In the genomic region with DNA sequence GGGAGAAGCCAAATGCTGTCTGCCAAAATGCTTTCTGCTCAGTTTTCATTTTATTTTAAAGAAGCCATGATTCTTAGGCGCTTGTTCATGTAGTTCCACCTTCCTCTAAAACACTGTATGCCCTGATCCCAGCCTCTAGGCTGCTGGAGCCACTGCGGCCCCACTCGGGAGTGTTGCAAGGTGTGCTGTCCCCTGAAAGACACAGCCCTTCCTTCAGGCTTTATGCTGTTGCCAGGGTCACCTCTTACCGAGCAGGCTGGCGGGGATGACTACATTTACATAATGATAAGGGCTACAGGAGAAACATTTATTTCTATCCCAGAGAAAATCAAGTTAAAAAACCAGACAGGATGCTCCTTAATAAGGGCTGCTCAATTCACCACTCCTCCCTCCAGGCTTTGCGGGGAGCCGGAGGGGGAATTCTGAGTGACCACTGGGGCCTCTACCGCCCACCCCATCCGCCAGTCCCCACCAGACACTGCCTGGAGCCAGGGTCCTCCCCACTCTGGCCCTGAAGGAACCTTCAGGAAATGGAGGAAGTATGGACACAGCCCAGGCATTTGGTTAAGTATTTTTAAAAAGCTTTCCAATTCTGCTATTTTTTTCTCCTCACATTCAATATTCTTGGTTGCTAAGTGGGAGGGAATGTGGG, we compare ENCODE assay signal across 16 cellular contexts.
DNase-seq lines count a peak whose midpoint lies in the region; ATAC-seq and TF ChIP-seq lines count a peak whose summit lies in the region.
"Had no signal": no experiment of that assay in that cellular context is flagged by ENCODE, and none has a peak within 500 bp of the region (broad histone marks: within the 10 kb centered on the region; RNA-seq: fewer than 3 reads in every experiment).

No MANE protein-coding gene starts in this region.

- DNase-seq in H7 (peak; percentile 61), right cardiac atrium (no peak), pulmonary artery endothelial cell (ENCODE audit: low read depth, low spot score) (peak; percentile 30), LoVo (ENCODE audit: low spot score) (no peak)
- DNase-seq in activated CD4-positive, alpha-beta T cell treated with anti-CD3 and anti-CD28 coated beads for 4 hours, result no peak
- DNase-seq: activated CD4-positive, alpha-beta T cell treated with anti-CD3 and anti-CD28 coated beads for 48 hours; activated naive CD4-positive, alpha-beta T cell treated with anti-CD3 and anti-CD28 coated beads, Interleukin-2, amount 50 U/mL, for 16 hours; body of pancreas; CD4-positive, alpha-beta memory T cell; effector memory CD8-positive, alpha-beta T cell; naive B cell; NCI-H1694; NCI-H510A had no signal

- peak overlapping the region; percentile 25 for H3K27ac ChIP-seq in right cardiac atrium (ENCODE audit: low read length)
- H3K27ac ChIP-seq: body of pancreas had no signal

- H3K36me3 Mint-ChIP-seq in brain, result peaks cover 12% of the 10 kb centered on the region
- H3K36me3 Mint-ChIP-seq: CD4-positive, alpha-beta memory T cell had no signal

- no peaks in the 10 kb centered on the region for H3K9me3 Mint-ChIP-seq in brain
- H3K9me3 Mint-ChIP-seq: CD4-positive, alpha-beta memory T cell; effector memory CD8-positive, alpha-beta T cell had no signal

- H3K4me1 Mint-ChIP-seq in brain, result peaks cover 75% of the 10 kb centered on the region
- H3K4me1 Mint-ChIP-seq: CD4-positive, alpha-beta memory T cell; naive B cell had no signal

- H3K9me3 ChIP-seq in right cardiac atrium (ENCODE audit: control insufficient read depth, low read length), result no peaks in the 10 kb centered on the region
- H3K9me3 ChIP-seq: body of pancreas had no signal

- TF ChIP-seq CTCF in brain (conservative IDR thresholded peaks at IDR 0.05), result no peak

- H3K27me3 Mint-ChIP-seq in brain, result no peaks in the 10 kb centered on the region

- no peak overlapping the region for H3K4me3 ChIP-seq in H7 (ENCODE audit: insufficient read depth, low read depth, low read length)
- no peak overlapping the region for H3K4me3 ChIP-seq in right cardiac atrium (ENCODE audit: low read length)
- H3K4me3 ChIP-seq: body of pancreas had no signal

- H3K27me3 ChIP-seq in H7 (ENCODE audit: control insufficient read depth, insufficient read depth, low read length) (no peaks in the 10 kb centered on the region), right cardiac atrium (ENCODE audit: control insufficient read depth, insufficient read depth) (no peaks in the 10 kb centered on the region)
- H3K27me3 ChIP-seq: body of pancreas had no signal

- H3K4me1 ChIP-seq in right cardiac atrium (ENCODE audit: control insufficient read depth, insufficient read depth, low read length), result peaks cover 7% of the 10 kb centered on the region
- H3K4me1 ChIP-seq: body of pancreas had no signal

- H3K4me3 Mint-ChIP-seq in brain, result peak overlapping the region; percentile 56 to 71 (median 66)
- H3K4me3 Mint-ChIP-seq: CD4-positive, alpha-beta memory T cell; effector memory CD8-positive, alpha-beta T cell had no signal

- H3K36me3 ChIP-seq in H7 (replicated peaks; ENCODE audit: control insufficient read depth, insufficient read depth, low read length), result no peaks in the 10 kb centered on the region; the same call in 1 of the 2 replicates

- ATAC-seq in right cardiac atrium (peak; percentile 46 to 67), HG03045 (IDR thresholded peaks at IDR 0.05; ENCODE audit: unreplicated experiment) (no peak), GM21423 (IDR thresholded peaks at IDR 0.05; ENCODE audit: unreplicated experiment) (no peak)
- ATAC-seq: body of pancreas; effector memory CD8-positive, alpha-beta T cell had no signal

- H3K27ac Mint-ChIP-seq in brain, result peak overlapping the region; percentile 93 to 99 (median 97)
- H3K27ac Mint-ChIP-seq: CD4-positive, alpha-beta memory T cell; effector memory CD8-positive, alpha-beta T cell had no signal

- 47% methylated on average over 9 of the region's 9 CpGs for WGBS in right cardiac atrium

- intact Hi-C loops in right cardiac atrium (cut with DNase I), result no loop called here

Comparison
In these comparisons a context has a peak if more than half of its experiments do, and no peak if none do; other contexts are left out.
1. DNase-seq: peak in H7 (single experiment) and pulmonary artery endothelial cell (single experiment); none in right cardiac atrium (0 of 3), LoVo (single experiment) and activated CD4-positive, alpha-beta T cell treated with anti-CD3 and anti-CD28 coated beads for 4 hours (0 of 2).
2. ATAC-seq: peak in right cardiac atrium (2 of 2); none in HG03045 (single experiment) and GM21423 (single experiment).